Comparison of ENCODE assay signal across 24 cellular contexts in the genomic region with DNA sequence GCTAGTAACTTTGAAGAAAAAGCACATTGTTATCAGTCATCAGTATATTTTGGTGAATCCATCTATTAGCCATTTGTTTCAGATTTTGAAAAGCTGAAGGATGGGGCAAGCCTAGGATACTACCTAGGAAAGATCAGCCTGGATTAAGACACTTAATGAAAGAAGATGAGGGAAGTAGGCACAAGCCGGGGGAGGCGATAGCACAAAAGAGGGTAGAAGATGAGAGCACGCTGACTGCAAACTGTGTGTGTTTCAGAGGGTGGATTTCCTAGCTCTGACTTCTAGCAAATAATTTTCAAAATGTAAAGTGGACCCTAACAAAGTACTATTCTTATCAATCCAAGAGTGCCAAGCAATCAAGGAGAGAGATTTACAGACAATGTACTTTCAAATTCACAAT. TPM values are rescaled to one million over a fixed set of nuclear protein-coding genes. Genes with fewer than 3 reads are reported as not detected.
"Had no signal": no experiment of that assay in that cellular context is flagged by ENCODE, and none has a peak within 500 bp of the region (broad histone marks: within the 10 kb centered on the region; RNA-seq: fewer than 3 reads in every experiment).

No MANE protein-coding gene starts in this region.

- H3K4me1 Mint-ChIP-seq: activated CD8-positive, alpha-beta memory T cell treated with anti-CD3 and anti-CD28 coated beads, Interleukin-2, amount 10 ng/mL, durations not matched to agents 7 days and 5 days; activated naive CD8-positive, alpha-beta T cell treated with anti-CD3 and anti-CD28 coated beads, Interleukin-2, amount 50 U/mL, for 24 hours had no signal

- H3K27me3 Mint-ChIP-seq: IgD-negative memory B cell had no signal

- H3K27me3 ChIP-seq: brain microvascular endothelial cell had no signal

- DNase-seq: activated CD4-positive, alpha-beta T cell treated with anti-CD3 and anti-CD28 coated beads for 4 hours; activated CD4-positive, alpha-beta T cell treated with anti-CD3 and anti-CD28 coated beads, Interleukin-2, amount 50 U/mL, for 4 hours; activated CD8-positive, alpha-beta memory T cell treated with anti-CD3 and anti-CD28 coated beads, Interleukin-2, amount 10 ng/mL, durations not matched to agents 7 days and 5 days; activated effector memory CD4-positive, alpha-beta T cell treated with Interleukin-2 at 50 U/mL for 16 hours; activated naive CD4-positive, alpha-beta T cell treated with Interleukin-2 at 50 U/mL for 16 hours; activated naive CD8-positive, alpha-beta T cell treated with anti-CD3 and anti-CD28 coated beads, Interleukin-2, amount 50 U/mL, for 24 hours; activated T-cell treated with anti-CD3 and anti-CD28 coated beads, Interleukin-2, amount 50 U/mL, for 24 hours; amniotic stem cell; brain microvascular endothelial cell; KG1; MV-4-11; NCI-H1092 treated with DMSO at 0.1 percent for 48 hours; NCI-H1436; NCI-H1694 treated with DMSO at 0.1 percent for 48 hours; NCI-H2029 treated with DMSO at 0.1 percent for 48 hours; PC-9; SHP77 treated with DMSO at 0.1 percent for 48 hours had no signal

- H3K4me3 Mint-ChIP-seq: activated CD8-positive, alpha-beta memory T cell treated with anti-CD3 and anti-CD28 coated beads, Interleukin-2, amount 10 ng/mL, durations not matched to agents 7 days and 5 days; activated naive CD8-positive, alpha-beta T cell treated with anti-CD3 and anti-CD28 coated beads, Interleukin-2, amount 50 U/mL, for 24 hours; activated T-cell treated with anti-CD3 and anti-CD28 coated beads, Interleukin-2, amount 50 U/mL, for 24 hours; activated T-helper 1 cell treated with anti-CD3 and anti-CD28 coated beads, Interleukin-12 subunit alpha, Interleukin-12 subunit beta, Interleukin-2, Interleukin-4 antibody, amounts not matched to agents 30 ng/mL and 10 ng/mL and 1 ng/mL, durations not matched to agents 14 hours and 24 hours and 36 hours; IgD-negative memory B cell; T-helper 1 cell treated with Interleukin-12 subunit alpha and Interleukin-12 subunit beta and Interleukin-4 antibody, amounts not matched to agents 30 μg/mL and 1 μg/mL, for 36 hours had no signal

- H3K27ac ChIP-seq: brain microvascular endothelial cell, cardiac muscle cell, PC-9 had no signal

- H3K4me2 ChIP-seq: PC-9 had no signal

- H3K9me3 Mint-ChIP-seq: activated naive CD8-positive, alpha-beta T cell treated with anti-CD3 and anti-CD28 coated beads, Interleukin-2, amount 50 U/mL, for 24 hours; activated T-cell treated with anti-CD3 and anti-CD28 coated beads, Interleukin-2, amount 50 U/mL, for 24 hours; activated T-helper 1 cell treated with anti-CD3 and anti-CD28 coated beads, Interleukin-12 subunit alpha, Interleukin-12 subunit beta, Interleukin-2, Interleukin-4 antibody, amounts not matched to agents 30 ng/mL and 10 ng/mL and 1 ng/mL, durations not matched to agents 14 hours and 24 hours and 36 hours; IgD-negative memory B cell; T-helper 1 cell treated with Interleukin-12 subunit alpha and Interleukin-12 subunit beta and Interleukin-4 antibody, amounts not matched to agents 30 μg/mL and 1 μg/mL, for 36 hours had no signal

- H3K4me3 ChIP-seq: cardiac muscle cell, PC-9 had no signal

- H3K27ac Mint-ChIP-seq: activated CD8-positive, alpha-beta memory T cell treated with anti-CD3 and anti-CD28 coated beads, Interleukin-2, amount 10 ng/mL, durations not matched to agents 7 days and 5 days; activated naive CD4-positive, alpha-beta T cell treated with anti-CD3 and anti-CD28 coated beads, Interleukin-2, amount 50 U/mL, for 72 hours; activated naive CD8-positive, alpha-beta T cell treated with anti-CD3 and anti-CD28 coated beads, Interleukin-2, amount 50 U/mL, for 24 hours; activated T-cell treated with anti-CD3 and anti-CD28 coated beads, Interleukin-2, amount 50 U/mL, for 24 hours; activated T-helper 1 cell treated with anti-CD3 and anti-CD28 coated beads, Interleukin-12 subunit alpha, Interleukin-12 subunit beta, Interleukin-2, Interleukin-4 antibody, amounts not matched to agents 30 ng/mL and 10 ng/mL and 1 ng/mL, durations not matched to agents 14 hours and 24 hours and 36 hours; IgD-negative memory B cell; T-helper 1 cell treated with Interleukin-12 subunit alpha and Interleukin-12 subunit beta and Interleukin-4 antibody, amounts not matched to agents 30 μg/mL and 1 μg/mL, for 36 hours had no signal

- H2AFZ ChIP-seq: PC-9 had no signal

- ATAC-seq: activated CD4-positive, CD25-positive, alpha-beta regulatory T cell treated with anti-CD3 and anti-CD28 coated beads, Interleukin-2, amount 50 U/mL, for 24 hours; activated CD8-positive, alpha-beta memory T cell treated with anti-CD3 and anti-CD28 coated beads, Interleukin-2, amount 10 ng/mL, durations not matched to agents 7 days and 5 days; activated naive CD4-positive, alpha-beta T cell treated with anti-CD3 and anti-CD28 coated beads, Interleukin-2, amount 50 U/mL, for 72 hours; activated naive CD8-positive, alpha-beta T cell treated with anti-CD3 and anti-CD28 coated beads, Interleukin-2, amount 50 U/mL, for 24 hours had no signal

- H3K36me3 ChIP-seq: brain microvascular endothelial cell, cardiac muscle cell had no signal

- H3K36me3 Mint-ChIP-seq: activated CD8-positive, alpha-beta memory T cell treated with anti-CD3 and anti-CD28 coated beads, Interleukin-2, amount 10 ng/mL, durations not matched to agents 7 days and 5 days; activated naive CD4-positive, alpha-beta T cell treated with anti-CD3 and anti-CD28 coated beads, Interleukin-2, amount 50 U/mL, for 72 hours; IgD-negative memory B cell had no signal

RNA-seq across cellular contexts. Expression of gene SOX2, which starts 22.2 kb away (rescaled TPM):
- total RNA-seq: activated CD8-positive, alpha-beta memory T cell treated with anti-CD3 and anti-CD28 coated beads, Interleukin-2, amount 10 ng/mL, durations not matched to agents 7 days and 5 days; MCF 10A; PC-9 had no signal
